Comparison of ENCODE assay signal across 1 cellular context in genomic region chr21:41980561-41980960, GRCh38.
TF ChIP-seq lines count a peak whose summit lies in the region.

No MANE protein-coding gene starts in this region.

TF ChIP-seq in GM23338, 12 proteins besides CTCF, POLR2A, EP300 and RAD21 (continued from another document):
- TF ChIP-seq ETS1 (IDR thresholded peaks at IDR 0.05) (no peak), STAT1 (IDR thresholded peaks at IDR 0.05; ENCODE audit: unreplicated experiment) (no peak), REST (IDR thresholded peaks at IDR 0.05; ENCODE audit: unreplicated experiment) (no peak), CREB1 (CRISPR knock-in tag; IDR thresholded peaks at IDR 0.05; ENCODE audit: low read depth) (no peak), ZNF331 (CRISPR knock-in tag; IDR thresholded peaks at IDR 0.05; ENCODE audit: low read depth) (no peak), EZH2phosphoT487 (IDR thresholded peaks at IDR 0.05; ENCODE audit: unreplicated experiment) (no peak)
TF ChIP-seq in GM23338: peak in this region for 0.
